Comparison of ENCODE assay signal across 8 cellular contexts in genomic region chr18:10526211-10526949, GRCh38. TPM values are rescaled to one million over a fixed set of nuclear protein-coding genes. Genes with fewer than 3 reads are reported as not detected.
DNase-seq lines count a peak whose midpoint lies in the region; ATAC-seq and TF ChIP-seq lines count a peak whose summit lies in the region.

No MANE protein-coding gene starts in this region.

- H3K79me2 ChIP-seq in OCI-LY7 (ENCODE audit: insufficient read depth, low read depth, low read length) = peaks cover 51% of the 10 kb centered on the region

- H4K20me1 ChIP-seq in OCI-LY7 (ENCODE audit: insufficient read depth, low read length) = peaks cover 25% of the 10 kb centered on the region

- H3K27ac ChIP-seq in OCI-LY7 (ENCODE audit: low read depth, low read length, poor library complexity, severe bottlenecking) (peak overlapping the region; percentile 63), uterus (peak overlapping the region; percentile 93 to 94)

- POLR2A ChIA-PET in OCI-LY7 (lab: Charles Lee) = interaction anchor here (0.6 to 1.2 kb wide), 6 partner anchors 15 to 1206 kb away, joined by 3 to 5 read pairs (median 4); no protein-coding TSS in a partner anchor

- DNase-seq in AG20443 (ENCODE audit: low spot score) = peak; percentile 86
- peak; percentile 75 for DNase-seq in OCI-LY7 (ENCODE audit: low spot score)
- peak in 3 of 4 experiments; percentile 7 to 52 (median 46) for DNase-seq in activated naive CD4-positive, alpha-beta T cell (lab: John Stamatoyannopoulos, UW)
- DNase-seq in Right ventricle myocardium inferior (ENCODE audit: missing footprints) = peak; percentile 81
- peak in 9 of 10 donors; percentile 39 to 93 (median 49) for DNase-seq in posterior cingulate gyrus
- peak in 1 of 2 donors; percentile 68 for DNase-seq in uterus

- H3K27me3 ChIP-seq in uterus = no peaks in the 10 kb centered on the region

- intact Hi-C loops in OCI-LY7 (cut with micrococcal nuclease; ENCODE audit: unreplicated experiment) = loop anchor here (2.0 to 10.0 kb wide), 3 partner anchors 614 to 1769 kb away; partner anchors contain the start of gene PPP4R1
- intact Hi-C loops in Right ventricle myocardium inferior (cut with DNase I) = loop anchor here (10.0 kb wide), 1 partner anchor 952 kb away; no protein-coding TSS in a partner anchor
- intact Hi-C loops in posterior cingulate gyrus (cut with DNase I) = no loop called here
- intact Hi-C loops in uterus (cut with DNase I; ENCODE audit: low total_unique reads) = no loop called here

- no TSS peak for BruUV-seq in OCI-LY7 (replicated peaks; lab: Mats Ljungman, UMichigan)

- H3K4me1 ChIP-seq in OCI-LY7 (ENCODE audit: insufficient read depth, low read length, poor library complexity, severe bottlenecking) = peaks cover 46% of the 10 kb centered on the region
- H3K4me1 ChIP-seq in uterus = peaks cover 0 to 12% of the 10 kb centered on the region in 2 donors

- peak; percentile 27 for ATAC-seq in GM18858 (IDR thresholded peaks at IDR 0.05; ENCODE audit: unreplicated experiment)
- ATAC-seq in HG03066 (IDR thresholded peaks at IDR 0.05; ENCODE audit: low read depth, unreplicated experiment) = peak; percentile 66
- peak; percentile 84 for ATAC-seq in Right ventricle myocardium inferior

- no peaks in the 10 kb centered on the region for H3K9me3 ChIP-seq in OCI-LY7 (ENCODE audit: low read length)
- no peaks in the 10 kb centered on the region for H3K9me3 ChIP-seq in uterus

- no peak overlapping the region; the same call in 1 of the 2 replicates for H2AFZ ChIP-seq in OCI-LY7 (ENCODE audit: low read length)

- no peaks in the 10 kb centered on the region for H3K9me2 ChIP-seq in OCI-LY7 (ENCODE audit: insufficient read depth, low read length)

- TF ChIP-seq CTCF in OCI-LY7 (conservative IDR thresholded peaks at IDR 0.05; ENCODE audit: low read length) (0 out of 2 replicates have a peak, but pooled peaks have one; percentile 17), uterus (IDR thresholded peaks at IDR 0.05) (no peak)

- H3K4me2 ChIP-seq in OCI-LY7 (ENCODE audit: low read length) = peak overlapping the region; percentile 93

- CTCF ChIA-PET in OCI-LY7 (lab: Charles Lee; ENCODE audit: unreplicated experiment) = interaction anchor here (1.4 kb wide), 1 partner anchor 43 kb away, joined by 4 read pairs; no protein-coding TSS in a partner anchor

- peak overlapping the region; percentile 81 for H3K4me3 ChIP-seq in OCI-LY7 (ENCODE audit: low read depth, low read length, poor library complexity, severe bottlenecking)
- H3K4me3 ChIP-seq in uterus = peak overlapping the region; percentile 83 to 91

- peaks cover 11% of the 10 kb centered on the region for H3K36me3 ChIP-seq in OCI-LY7 (ENCODE audit: insufficient read depth, low read length)
- no peaks in the 10 kb centered on the region for H3K36me3 ChIP-seq in uterus

- no peak for TF ChIP-seq POLR2A in uterus (IDR thresholded peaks at IDR 0.05)

RNA-seq across cellular contexts. Expression of gene NAPG, which starts 0.6 kb away (rescaled TPM):
- 34.6 and 41.4 TPM in 2 replicates for total RNA-seq in OCI-LY7 (2014; rRNA removed; shearing (Covaris generic))
- total RNA-seq in OCI-LY7 (2022) = 52.3 and 52.9 TPM in 2 replicates
- total RNA-seq in Right ventricle myocardium inferior = 30.8 TPM
- 10 to 100 TPM; 21.5 to 60.6 (median 32.7) TPM for total RNA-seq in uterus

Comparison
In these comparisons a context has a peak if more than half of its experiments do, and no peak if none do; other contexts are left out.
1. ATAC-seq: peak in every context shown above with its lines; median percentile 84 in Right ventricle myocardium inferior; 66 in HG03066; 27 in GM18858.
2. intact Hi-C loops: an anchor here in OCI-LY7 (2.0 to 10.0 kb wide) and Right ventricle myocardium inferior (10.0 kb wide); none called in posterior cingulate gyrus and uterus.